Comparison of ENCODE assay signal across 14 cellular contexts in the genomic region with DNA sequence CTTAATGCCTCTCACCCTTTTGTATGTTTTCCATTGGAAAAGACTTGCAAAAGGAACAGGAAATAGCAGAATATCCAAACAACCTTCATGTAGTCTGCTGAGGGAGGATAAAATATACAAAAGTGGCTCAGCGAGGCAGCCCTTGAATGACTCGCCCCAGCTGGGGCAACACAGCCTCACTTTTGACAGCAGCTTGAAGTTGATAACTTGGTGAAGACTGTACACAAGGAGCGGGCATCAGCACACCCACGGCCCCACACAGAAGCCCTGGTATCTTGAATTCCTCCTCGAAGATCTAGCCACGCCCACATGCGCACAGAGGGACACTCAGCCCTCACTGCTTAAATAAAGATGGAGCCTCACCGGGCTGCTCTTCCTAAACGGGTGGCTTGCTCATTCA.
A peak's percentile ranks its signal among the peaks of the same experiment; 100 is the strongest.
DNase-seq lines count a peak whose midpoint lies in the region; ATAC-seq, FAIRE-seq and TF ChIP-seq lines count a peak whose summit lies in the region.
"Had no signal": no experiment of that assay in that cellular context is flagged by ENCODE, and none has a peak within 500 bp of the region (broad histone marks: within the 10 kb centered on the region; RNA-seq: fewer than 3 reads in every experiment).

No MANE protein-coding gene starts in this region.

- FAIRE-seq in D721Med (lab: Jason Lieb, UNC), result no peak
- FAIRE-seq in H54 (lab: Jason Lieb, UNC), result no peak
- FAIRE-seq: A549 had no signal

- no peaks in the 10 kb centered on the region; the same call in 1 of the 2 replicates for H3K36me3 ChIP-seq in SJSA1
- H3K36me3 ChIP-seq: HAP-1 had no signal

- no peak overlapping the region for H3K4me3 Mint-ChIP-seq in stimulated activated memory B cell treated with anti-CD40 and anti-IgM and Interleukin-4, amounts not matched to agents 10 μg/mL and 1 μg/mL and 100 μg/mL, for 72 hours

- no peak overlapping the region for H3K4me3 ChIP-seq in SJSA1
- no peak overlapping the region for H3K4me3 ChIP-seq in epithelial cell of esophagus (ENCODE audit: low read length)
- H3K4me3 ChIP-seq: A549, HAP-1 had no signal

- peak; percentile 25 for ATAC-seq in stimulated activated memory B cell treated with anti-CD40 and anti-IgM and Interleukin-4, amounts not matched to agents 10 μg/mL and 1 μg/mL and 100 μg/mL, for 72 hours
- ATAC-seq: A549 had no signal

- H3K36me3 Mint-ChIP-seq in stimulated activated memory B cell treated with anti-CD40 and anti-IgM and Interleukin-4, amounts not matched to agents 10 μg/mL and 1 μg/mL and 100 μg/mL, for 72 hours, result no peaks in the 10 kb centered on the region

- no peak overlapping the region for H3K27ac ChIP-seq in SJSA1
- H3K27ac ChIP-seq: A549, KMS-11 had no signal

- DNase-seq in EH (ENCODE audit: low read depth) (peak; percentile 48), SJSA1 (ENCODE audit: low read depth in 1 of 2, low spot score in 2 of 2) (peak; percentile 53 to 62), epithelial cell of esophagus (ENCODE audit: low read depth) (peak; percentile 17), D721Med (ENCODE audit: insufficient read length, low spot score) (no peak), H54 (ENCODE audit: insufficient read length, low spot score) (no peak), NCI-H128 (lab: John Stamatoyannopoulos, UW; ENCODE audit: unreplicated experiment) (no peak)
- DNase-seq: COR-L47, NCI-H1048, NCI-H2081 treated with DMSO at 0.1 percent for 48 hours, NCI-H524 treated with DMSO at 0.1 percent for 48 hours had no signal

- TF ChIP-seq CTCF in epithelial cell of esophagus (IDR thresholded peaks at IDR 0.05; ENCODE audit: insufficient read depth, low read depth, low read length, missing control alignments) (no peak), D721Med (IDR thresholded peaks at IDR 0.05; ENCODE audit: insufficient read depth, missing control alignments) (no peak)

- H3K27me3 ChIP-seq in SJSA1 (replicated peaks), result no peaks in the 10 kb centered on the region

- no peak overlapping the region for H3K27ac Mint-ChIP-seq in stimulated activated memory B cell treated with anti-CD40 and anti-IgM and Interleukin-4, amounts not matched to agents 10 μg/mL and 1 μg/mL and 100 μg/mL, for 72 hours

- H3K4me1 Mint-ChIP-seq in stimulated activated memory B cell treated with anti-CD40 and anti-IgM and Interleukin-4, amounts not matched to agents 10 μg/mL and 1 μg/mL and 100 μg/mL, for 72 hours, result no peaks in the 10 kb centered on the region

- no peaks in the 10 kb centered on the region for H3K27me3 Mint-ChIP-seq in stimulated activated memory B cell treated with anti-CD40 and anti-IgM and Interleukin-4, amounts not matched to agents 10 μg/mL and 1 μg/mL and 100 μg/mL, for 72 hours

- peaks cover 8% of the 10 kb centered on the region for H3K9me3 Mint-ChIP-seq in stimulated activated memory B cell treated with anti-CD40 and anti-IgM and Interleukin-4, amounts not matched to agents 10 μg/mL and 1 μg/mL and 100 μg/mL, for 72 hours

- H3K4me1 ChIP-seq in SJSA1 (replicated peaks), result peaks cover 18% of the 10 kb centered on the region
- H3K4me1 ChIP-seq: A549, HAP-1 had no signal

- TF ChIP-seq POLR2A in H54 (IDR thresholded peaks at IDR 0.05; ENCODE audit: low read depth, low read length), result no peak

- no peaks in the 10 kb centered on the region for H3K9me3 ChIP-seq in SJSA1 (replicated peaks)
- H3K9me3 ChIP-seq: HAP-1 had no signal

Comparison
In these comparisons a context has a peak if more than half of its experiments do, and no peak if none do; other contexts are left out.
1. DNase-seq: peak in EH (single experiment), SJSA1 (2 of 2) and epithelial cell of esophagus (single experiment); none in D721Med (single experiment), H54 (single experiment) and NCI-H128 (single experiment).